ENCODE assay signal across 16 cellular contexts in genomic region chr5:157295247-157295646, GRCh38. TPM values are rescaled to one million over a fixed set of nuclear protein-coding genes. Genes with fewer than 3 reads are reported as not detected.
DNase-seq lines count a peak whose midpoint lies in the region; ATAC-seq and TF ChIP-seq lines count a peak whose summit lies in the region.
"Had no signal": no experiment of that assay in that cellular context is flagged by ENCODE, and none has a peak within 500 bp of the region (broad histone marks: within the 10 kb centered on the region; RNA-seq: fewer than 3 reads in every experiment).

No MANE protein-coding gene starts in this region.

- intact Hi-C loops in mucosa of descending colon (cut with DNase I, micrococcal nuclease), result no loop called here
- intact Hi-C loops in sciatic nerve (cut with DNase I), result no loop called here

- H3K4me1 ChIP-seq in mucosa of descending colon (ENCODE audit: low read depth), result no peaks in the 10 kb centered on the region
- H3K4me1 ChIP-seq: ascending aorta, lower lobe of right lung had no signal

- peaks cover 15% of the 10 kb centered on the region for H3K36me3 Mint-ChIP-seq in T-helper 17 cell (ENCODE audit: low read depth)

- DNase-seq in DMS53 (lab: John Stamatoyannopoulos, UW), result peak; percentile 84
- no peak for DNase-seq in DMS53 treated with DMSO at 0.1 percent for 48 hours (lab: John Stamatoyannopoulos, UW; ENCODE audit: unreplicated experiment)
- peak; percentile 78 for DNase-seq in NCI-H1105 treated with DMSO at 0.1 percent for 48 hours (lab: John Stamatoyannopoulos, UW)
- DNase-seq in T-helper 17 cell, result no peak
- DNase-seq in mucosa of descending colon, result no peak
- DNase-seq in sciatic nerve (ENCODE audit: low spot score), result no peak
- DNase-seq in NCI-H2107 (lab: John Stamatoyannopoulos, UW), result no peak
- DNase-seq: cortex of kidney, GOT3, lower lobe of right lung, NCI-H1694 treated with DMSO at 0.1 percent for 48 hours, WERI-Rb-1 had no signal

- no peak overlapping the region for H3K4me3 Mint-ChIP-seq in T-helper 17 cell
- H3K4me3 Mint-ChIP-seq: stimulated activated naive CD8-positive, alpha-beta T cell treated with anti-CD3 and anti-CD28 coated beads, Interleukin-15, Interleukin-2, amounts not matched to agents 100 ng/mL and 50 ng/mL, for 24 hours had no signal

- peak; percentile 67 for ATAC-seq in T-helper 17 cell
- peak; percentile 39 for ATAC-seq in mucosa of descending colon
- ATAC-seq in sciatic nerve, result no peak
- ATAC-seq in HG03097 (IDR thresholded peaks at IDR 0.05; ENCODE audit: low FRiP score, unreplicated experiment), result no peak
- ATAC-seq: lower lobe of right lung had no signal

- TF ChIP-seq CTCF in mucosa of descending colon (IDR thresholded peaks at IDR 0.05), result no peak

- H3K4me3 ChIP-seq in mucosa of descending colon, result no peak overlapping the region
- H3K4me3 ChIP-seq: ascending aorta, lower lobe of right lung, SJSA1 had no signal

- H3K4me1 Mint-ChIP-seq in T-helper 17 cell, result peaks cover 44% of the 10 kb centered on the region

- H3K27ac Mint-ChIP-seq in T-helper 17 cell, result peak overlapping the region; percentile 95

- H3K9me3 ChIP-seq in T-helper 17 cell (ENCODE audit: control insufficient read depth, low read length, poor library complexity, severe bottlenecking) (no peaks in the 10 kb centered on the region), mucosa of descending colon (no peaks in the 10 kb centered on the region)
- H3K9me3 ChIP-seq: ascending aorta, lower lobe of right lung, SJSA1 had no signal

- no peaks in the 10 kb centered on the region for H3K27me3 Mint-ChIP-seq in T-helper 17 cell
- H3K27me3 Mint-ChIP-seq: stimulated activated naive CD8-positive, alpha-beta T cell treated with anti-CD3 and anti-CD28 coated beads, Interleukin-15, Interleukin-2, amounts not matched to agents 100 ng/mL and 50 ng/mL, for 24 hours had no signal

- H3K36me3 ChIP-seq in mucosa of descending colon (ENCODE audit: low read depth), result no peaks in the 10 kb centered on the region
- H3K36me3 ChIP-seq: SJSA1 had no signal

RNA-seq across cellular contexts. Expression of gene CYFIP2, which starts 29.3 kb away (rescaled TPM):
- 100 to 1,000 TPM; 363 to 389 TPM for total RNA-seq in T-helper 17 cell
- 10 to 100 TPM; 24.8 to 28.6 (median 25.8) TPM for total RNA-seq in mucosa of descending colon
- total RNA-seq in sciatic nerve, result 23.6 TPM

Comparison
In these comparisons a context has a peak if more than half of its experiments do, and no peak if none do; other contexts are left out.
1. DNase-seq: peak in DMS53 (single experiment) and NCI-H1105 treated with DMSO at 0.1 percent for 48 hours (single experiment); none in DMS53 treated with DMSO at 0.1 percent for 48 hours (single experiment), T-helper 17 cell (0 of 3), mucosa of descending colon (0 of 3), sciatic nerve (single experiment) and NCI-H2107 (single experiment).
2. ATAC-seq: peak in T-helper 17 cell (single experiment) and mucosa of descending colon (single experiment); none in sciatic nerve (single experiment) and HG03097 (single experiment).
3. RNA of gene CYFIP2, which starts 29.3 kb away (total RNA-seq): 363 to 389 TPM in T-helper 17 cell; 24.8 to 28.6 TPM in mucosa of descending colon and 23.6 TPM in sciatic nerve (single experiment); every median in the first group is over 10 times any median in the second.